Comparison of ENCODE assay signal across 12 cellular contexts in the genomic region with DNA sequence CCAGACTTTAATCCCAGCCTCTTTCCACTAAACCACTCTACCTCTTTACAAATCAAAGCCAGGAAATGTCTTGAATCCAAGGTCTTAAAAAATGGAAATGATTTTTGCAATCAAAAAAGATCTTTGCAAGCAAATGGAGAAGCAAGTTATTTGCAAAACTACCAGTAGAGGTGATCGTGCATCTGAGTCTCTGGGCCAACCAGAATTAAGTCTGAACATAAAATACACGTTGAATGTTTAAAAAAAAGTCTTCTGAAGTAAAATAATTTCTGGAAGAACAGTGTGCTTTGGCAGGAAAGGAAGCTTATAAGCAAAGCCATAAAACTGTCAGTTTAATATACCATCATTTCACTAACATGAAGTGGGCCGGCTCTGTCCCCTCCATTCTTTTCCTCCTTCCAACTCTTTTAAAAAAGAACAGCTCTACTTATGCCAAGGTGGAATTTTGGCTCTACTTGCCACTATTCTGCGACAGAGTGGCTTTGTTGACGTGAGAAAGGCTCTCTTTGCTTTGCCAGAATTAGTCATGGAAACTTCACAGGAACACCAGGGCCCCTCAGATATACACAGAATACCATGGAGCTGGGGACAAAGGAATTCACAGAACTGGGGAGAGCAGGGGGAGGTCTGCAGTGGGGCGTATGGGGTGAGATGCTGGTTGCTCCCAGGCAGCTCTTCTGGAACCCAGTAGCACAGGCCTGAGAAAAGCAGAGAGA. TPM values are rescaled to one million over a fixed set of nuclear protein-coding genes. Genes with fewer than 3 reads are reported as not detected.
A peak's percentile ranks its signal among the peaks of the same experiment; 100 is the strongest.
DNase-seq lines count a peak whose midpoint lies in the region; FAIRE-seq and TF ChIP-seq lines count a peak whose summit lies in the region.
"Had no signal": no experiment of that assay in that cellular context is flagged by ENCODE, and none has a peak within 500 bp of the region (broad histone marks: within the 10 kb centered on the region; RNA-seq: fewer than 3 reads in every experiment).

No MANE protein-coding gene starts in this region.

- H3K4me1 ChIP-seq in OCI-LY7 (ENCODE audit: insufficient read depth, low read length, poor library complexity, severe bottlenecking) (peaks cover 11% of the 10 kb centered on the region), mesenchymal stem cell (ENCODE audit: control insufficient read depth, insufficient read depth, low read depth, low read length) (peaks cover 16% of the 10 kb centered on the region), transverse colon (peaks cover 24 to 82% (median 47%) of the 10 kb centered on the region in 4 donors)

- intact Hi-C loops in OCI-LY7 (cut with micrococcal nuclease; ENCODE audit: unreplicated experiment): no loop called here
- intact Hi-C loops in transverse colon (cut with DNase I; ENCODE audit: low total_unique reads): no loop called here

- H3K4ac ChIP-seq in mesenchymal stem cell (ENCODE audit: low read depth in 1 of 2, low read length in 2 of 2): no peak overlapping the region

- H3K4me2 ChIP-seq in OCI-LY7 (ENCODE audit: low read length) (no peak overlapping the region), mesenchymal stem cell (ENCODE audit: low read length, poor library complexity, severe bottlenecking) (no peak overlapping the region)

- no TSS peak for BruUV-seq in OCI-LY7 (replicated peaks; lab: Mats Ljungman, UMichigan)

- CTCF ChIA-PET in OCI-LY7 (lab: Charles Lee; ENCODE audit: unreplicated experiment): interaction anchor here (1.2 kb wide), 1 partner anchor 138 kb away, joined by 3 read pairs; no protein-coding TSS in a partner anchor

- H3K9ac ChIP-seq in mesenchymal stem cell (ENCODE audit: low read length): peak overlapping the region; percentile 71

- H2BK12ac ChIP-seq in mesenchymal stem cell (ENCODE audit: low read length in 2 of 2): no peak overlapping the region

- H2AFZ ChIP-seq in OCI-LY7 (ENCODE audit: low read length) (no peak overlapping the region), mesenchymal stem cell (ENCODE audit: low read depth, low read length) (no peak overlapping the region)

- no peaks in the 10 kb centered on the region for H3K36me3 ChIP-seq in OCI-LY7 (ENCODE audit: insufficient read depth, low read length)
- peaks cover 23 to 63% of the 10 kb centered on the region in 2 experiments for H3K36me3 ChIP-seq in mesenchymal stem cell (ENCODE audit: control insufficient read depth in 1 of 2, insufficient read depth in 2 of 2, low read depth in 1 of 2, low read length in 2 of 2)
- H3K36me3 ChIP-seq in transverse colon: no peaks in the 10 kb centered on the region
- no peaks in the 10 kb centered on the region for H3K36me3 ChIP-seq in WERI-Rb-1

- H3K18ac ChIP-seq in mesenchymal stem cell (ENCODE audit: low read depth in 1 of 2, low read length in 2 of 2): peak overlapping the region; percentile 19 to 84

- peak; percentile 81 for TF ChIP-seq EP300 in transverse colon (IDR thresholded peaks at IDR 0.05; ENCODE audit: low read depth)

- TF ChIP-seq POLR2A in transverse colon (IDR thresholded peaks at IDR 0.05): no peak

- peak overlapping the region; percentile 70 for H2BK15ac ChIP-seq in mesenchymal stem cell (ENCODE audit: low read depth, poor library complexity, severe bottlenecking)

- no peak overlapping the region for H2BK5ac ChIP-seq in mesenchymal stem cell (ENCODE audit: low read depth, low read length, poor library complexity, severe bottlenecking)

- no peak overlapping the region for H4K91ac ChIP-seq in mesenchymal stem cell (ENCODE audit: low read length)

- no peak overlapping the region for H3K14ac ChIP-seq in mesenchymal stem cell (ENCODE audit: low read length in 2 of 2)

- peaks cover 26% of the 10 kb centered on the region for H3K79me1 ChIP-seq in mesenchymal stem cell (replicated peaks; ENCODE audit: low read length, poor library complexity, severe bottlenecking)

- H2AK5ac ChIP-seq in mesenchymal stem cell (ENCODE audit: low read length, severe bottlenecking): no peak overlapping the region

- H3K9me3 ChIP-seq in OCI-LY7 (ENCODE audit: low read length): no peaks in the 10 kb centered on the region
- H3K9me3 ChIP-seq in mesenchymal stem cell (ENCODE audit: control insufficient read depth, low read length): no peaks in the 10 kb centered on the region
- H3K9me3 ChIP-seq in transverse colon: no peaks in the 10 kb centered on the region
- H3K9me3 ChIP-seq in WERI-Rb-1 (ENCODE audit: severe bottlenecking): no peaks in the 10 kb centered on the region

- DNase-seq in OCI-LY7 (ENCODE audit: low spot score) (no peak), mesenchymal stem cell (peak; percentile 90), transverse colon (no peak), RPMI8226 (no peak), WERI-Rb-1 (no peak), GM19240 (ENCODE audit: insufficient read length, low spot score) (no peak)
- no peak for DNase-seq in stimulated activated CD4-positive, alpha-beta T cell treated with anti-CD3 and anti-CD28 coated beads, Interleukin-2, amount 100 ng/mL, for 48 hours
- DNase-seq: activated gamma-delta T cell, head of caudate nucleus, NCI-H2029, substantia nigra had no signal

- 56% methylated on average over 5 of the region's 6 CpGs for WGBS in mesenchymal stem cell
- 25 to 30% methylated on average over 6 of the region's 6 CpGs for WGBS in transverse colon (ENCODE audit: low coverage in 1 of 2), 2 donors

- no peaks in the 10 kb centered on the region for H4K20me1 ChIP-seq in OCI-LY7 (ENCODE audit: insufficient read depth, low read length)

- H3K27ac ChIP-seq in OCI-LY7 (ENCODE audit: low read depth, low read length, poor library complexity, severe bottlenecking): no peak overlapping the region
- H3K27ac ChIP-seq in mesenchymal stem cell (ENCODE audit: low read length, poor library complexity, severe bottlenecking): peak overlapping the region; percentile 37
- H3K27ac ChIP-seq in transverse colon: peak overlapping the region; percentile 73 to 84 (median 80)
- no peak overlapping the region for H3K27ac ChIP-seq in WERI-Rb-1

- H3K27me3 ChIP-seq in mesenchymal stem cell (ENCODE audit: control insufficient read depth in 1 of 2, insufficient read depth in 1 of 2, low read length in 2 of 2) (no peaks in the 10 kb centered on the region), transverse colon (no peaks in the 10 kb centered on the region), WERI-Rb-1 (ENCODE audit: insufficient read depth, low read depth, severe bottlenecking) (no peaks in the 10 kb centered on the region)

- H2BK120ac ChIP-seq in mesenchymal stem cell (ENCODE audit: low read depth, low read length): no peak overlapping the region

- H3K4me3 ChIP-seq in OCI-LY7 (ENCODE audit: low read depth, low read length, poor library complexity, severe bottlenecking) (no peak overlapping the region), mesenchymal stem cell (ENCODE audit: insufficient read depth in 1 of 2, low read depth in 1 of 2, low read length in 2 of 2) (no peak overlapping the region), transverse colon (no peak overlapping the region), WERI-Rb-1 (ENCODE audit: low read depth, low read length) (no peak overlapping the region)

- FAIRE-seq in endometrium (lab: Jason Lieb, UNC): peak; percentile 31

- in situ Hi-C loops in transverse colon (cut with MboI; ENCODE audit: low pct_ligation_motif_present in 1 of 4, low pct_unique_long_range_greater_than_20kb in 1 of 4, low sequenced_read_pairs in 3 of 4): loop anchor here (10.0 to 25.0 kb wide), 2 partner anchors 134 to 141 kb away; no protein-coding TSS in a partner anchor

- no peaks in the 10 kb centered on the region for H3K79me2 ChIP-seq in OCI-LY7 (ENCODE audit: insufficient read depth, low read depth, low read length)

- no peak overlapping the region for H4K8ac ChIP-seq in mesenchymal stem cell (ENCODE audit: low read length)

- no peaks in the 10 kb centered on the region for H3K9me2 ChIP-seq in OCI-LY7 (ENCODE audit: insufficient read depth, low read length)

- no peak overlapping the region for H3K23ac ChIP-seq in mesenchymal stem cell (ENCODE audit: low read length in 2 of 2)

- POLR2A ChIA-PET in OCI-LY7 (lab: Charles Lee): interaction anchor here (0.5 to 1.8 kb wide), 4 partner anchors 11 to 267 kb away, joined by 3 to 6 read pairs (median 3); no protein-coding TSS in a partner anchor

- TF ChIP-seq CTCF in OCI-LY7 (conservative IDR thresholded peaks at IDR 0.05; ENCODE audit: low read length): peak; percentile 34; the same call in 1 of the 2 replicates
- TF ChIP-seq CTCF in transverse colon (IDR thresholded peaks at IDR 0.05): peak in 4 of 5 experiments; percentile 29 to 52 (median 32)
- no peak for TF ChIP-seq CTCF in WERI-Rb-1 (IDR thresholded peaks at IDR 0.05; ENCODE audit: low read depth, low read length)

RNA-seq across cellular contexts. Expression of a gene that starts 29.8 kb away (rescaled TPM):
- 0.03 and 0.09 TPM in 2 replicates for total RNA-seq in OCI-LY7 (2014; rRNA removed; shearing (Covaris generic))
- total RNA-seq in OCI-LY7 (2022) (0.74 and 0.79 TPM in 2 replicates), transverse colon (100 to 1,000 TPM in 1 of 4 donors, 10 to 100 TPM in 3; 81.2 to 106 (median 91.8) TPM)
- polyA plus RNA-seq in mesenchymal stem cell (2013, experiment 1 of 2): 544 TPM
- polyA plus RNA-seq in mesenchymal stem cell (2013, experiment 2 of 2): 562 TPM

Comparison
In these comparisons a context has a peak if more than half of its experiments do, and no peak if none do; other contexts are left out.
1. H3K27ac ChIP-seq: peak in mesenchymal stem cell (single experiment) and transverse colon (4 of 4); none in OCI-LY7 (single experiment) and WERI-Rb-1 (single experiment).
2. RNA of a gene that starts 29.8 kb away (total RNA-seq): 81.2 to 106 TPM in transverse colon; 0.03 to 0.79 TPM in OCI-LY7; every median in the first group is over 10 times any median in the second.